Comparison of ENCODE assay signal across 8 cellular contexts in genomic region chr6:166286831-166287271, GRCh38. TPM values are rescaled to one million over a fixed set of nuclear protein-coding genes. Genes with fewer than 3 reads are reported as not detected.
DNase-seq lines count a peak whose midpoint lies in the region; ATAC-seq and TF ChIP-seq lines count a peak whose summit lies in the region.

No MANE protein-coding gene starts in this region.

- peak; percentile 95 for ATAC-seq in HG03432 (IDR thresholded peaks at IDR 0.05; ENCODE audit: unreplicated experiment)

- TF ChIP-seq CTCF in GM10266 (IDR thresholded peaks at IDR 0.05; ENCODE audit: control insufficient read depth, insufficient read depth, low read depth, missing control alignments) = no peak
- no peak for TF ChIP-seq CTCF in GM20000 (IDR thresholded peaks at IDR 0.05; ENCODE audit: extremely low read depth, missing control alignments)

- DNase-seq in GM10266 (ENCODE audit: extremely low spot score) (peak; percentile 32), GM20000 (ENCODE audit: low spot score) (peak; percentile 59), dermis microvascular lymphatic vessel endothelial cell (ENCODE audit: low read depth in 2 of 2) (peak; percentile 70 to 94), hippocampal formation (lab: John Stamatoyannopoulos, UW) (no peak), NCI-H2171 (lab: John Stamatoyannopoulos, UW) (no peak), ecto neural progenitor cell (ENCODE audit: low spot score) (no peak), DMS79 treated with DMSO at 0.1 percent for 48 hours (lab: John Stamatoyannopoulos, UW) (no peak)

RNA-seq across cellular contexts. Expression of gene PRR18, which starts 21.3 kb away (rescaled TPM):
- not detected in 2 replicates for total RNA-seq in dermis microvascular lymphatic vessel endothelial cell

RNA-seq across cellular contexts. Expression of gene SFT2D1, which starts 55.5 kb away (rescaled TPM):
- 18.7 and 20.7 TPM in 2 replicates for total RNA-seq in dermis microvascular lymphatic vessel endothelial cell

Comparison
In these comparisons a context has a peak if more than half of its experiments do, and no peak if none do; other contexts are left out.
1. DNase-seq: peak in GM10266 (single experiment), GM20000 (single experiment) and dermis microvascular lymphatic vessel endothelial cell (2 of 2); none in hippocampal formation (0 of 2), NCI-H2171 (single experiment), ecto neural progenitor cell (single experiment) and DMS79 treated with DMSO at 0.1 percent for 48 hours (single experiment).